16 cellular contexts compared by ENCODE assay signal in the genomic region with DNA sequence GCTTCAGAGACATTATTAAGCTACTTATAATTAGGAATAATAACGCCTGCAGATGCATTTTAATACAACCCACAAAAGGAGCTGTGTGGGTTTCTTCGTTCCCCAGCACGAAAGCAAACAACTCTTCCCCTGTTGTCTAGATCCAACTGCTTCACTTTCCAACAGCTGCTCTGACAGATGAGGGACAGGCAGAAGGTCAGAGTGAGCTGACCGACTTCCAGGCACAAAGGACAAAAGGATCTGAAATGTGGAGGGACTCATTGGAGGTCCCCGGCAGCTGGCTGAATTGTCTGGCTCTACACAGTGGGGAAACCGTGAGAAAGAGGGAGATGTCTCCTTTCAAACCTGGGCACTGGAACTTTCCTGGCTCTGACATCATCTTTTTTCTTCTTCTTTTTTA.
DNase-seq lines count a peak whose midpoint lies in the region; ATAC-seq and TF ChIP-seq lines count a peak whose summit lies in the region.
"Had no signal": no experiment of that assay in that cellular context is flagged by ENCODE, and none has a peak within 500 bp of the region (broad histone marks: within the 10 kb centered on the region; RNA-seq: fewer than 3 reads in every experiment).

No MANE protein-coding gene starts in this region.

- no peak for ATAC-seq in GM21390 (IDR thresholded peaks at IDR 0.05; ENCODE audit: unreplicated experiment)
- ATAC-seq: GM23338 had no signal

- peaks cover 12% of the 10 kb centered on the region for H3K9me3 Mint-ChIP-seq in glutamatergic neuron (ENCODE audit: unreplicated experiment)
- peaks cover 4% of the 10 kb centered on the region for H3K9me3 Mint-ChIP-seq in nephron
- H3K9me3 Mint-ChIP-seq: CD4-positive, alpha-beta memory T cell; GM23338 had no signal

- no peak for TF ChIP-seq CTCF in glutamatergic neuron (IDR thresholded peaks at IDR 0.05; ENCODE audit: partially characterized antibody, unreplicated experiment)
- no peak for TF ChIP-seq CTCF in nephron (IDR thresholded peaks at IDR 0.05; ENCODE audit: unreplicated experiment in 3 of 3)

- H3K4me1 Mint-ChIP-seq in glutamatergic neuron (ENCODE audit: low read depth, unreplicated experiment) (peaks cover 43% of the 10 kb centered on the region), nephron (peaks cover 58% of the 10 kb centered on the region)
- H3K4me1 Mint-ChIP-seq: CD14-positive monocyte; CD4-positive, alpha-beta memory T cell had no signal

- peaks cover 7% of the 10 kb centered on the region for H3K27me3 Mint-ChIP-seq in glutamatergic neuron (ENCODE audit: unreplicated experiment)
- peaks cover 11% of the 10 kb centered on the region for H3K27me3 Mint-ChIP-seq in nephron (ENCODE audit: low read depth)

- H3K27ac Mint-ChIP-seq in glutamatergic neuron (ENCODE audit: unreplicated experiment) (peak overlapping the region; percentile 78), nephron (peak overlapping the region; percentile 48 to 90 (median 54))
- H3K27ac Mint-ChIP-seq: CD14-positive monocyte; CD4-positive, alpha-beta memory T cell; GM23338 had no signal

- DNase-seq in DMS53 (lab: John Stamatoyannopoulos, UW) (peak; percentile 7), DMS53 treated with DMSO at 0.1 percent for 48 hours (lab: John Stamatoyannopoulos, UW; ENCODE audit: unreplicated experiment) (no peak), glutamatergic neuron (no peak), ureter (ENCODE audit: low spot score) (peak; percentile 15), NCI-H1417 (lab: John Stamatoyannopoulos, UW) (no peak), NCI-H345 treated with DMSO at 0.1 percent for 48 hours (lab: John Stamatoyannopoulos, UW; ENCODE audit: unreplicated experiment) (no peak)
- DNase-seq: 8988T; CD4-positive, alpha-beta memory T cell; DMS79; GDM1; HCEC 1CT; IMR-90 had no signal

- H3K36me3 Mint-ChIP-seq in glutamatergic neuron (ENCODE audit: unreplicated experiment), result no peaks in the 10 kb centered on the region
- no peaks in the 10 kb centered on the region for H3K36me3 Mint-ChIP-seq in nephron (ENCODE audit: low read depth)
- H3K36me3 Mint-ChIP-seq: CD14-positive monocyte; CD4-positive, alpha-beta memory T cell had no signal

- H3K4me3 Mint-ChIP-seq in glutamatergic neuron (ENCODE audit: unreplicated experiment) (peak overlapping the region; percentile 25), nephron (peak overlapping the region in 1 of 3 experiments; percentile 3)
- H3K4me3 Mint-ChIP-seq: CD14-positive monocyte; CD4-positive, alpha-beta memory T cell; GM23338 had no signal

Comparison
In these comparisons a context has a peak if more than half of its experiments do, and no peak if none do; other contexts are left out.
1. DNase-seq: peak in DMS53 (single experiment) and ureter (single experiment); none in DMS53 treated with DMSO at 0.1 percent for 48 hours (single experiment), glutamatergic neuron (single experiment), NCI-H1417 (0 of 3) and NCI-H345 treated with DMSO at 0.1 percent for 48 hours (single experiment).